ENCODE assay signal across 18 cellular contexts in the genomic region with DNA sequence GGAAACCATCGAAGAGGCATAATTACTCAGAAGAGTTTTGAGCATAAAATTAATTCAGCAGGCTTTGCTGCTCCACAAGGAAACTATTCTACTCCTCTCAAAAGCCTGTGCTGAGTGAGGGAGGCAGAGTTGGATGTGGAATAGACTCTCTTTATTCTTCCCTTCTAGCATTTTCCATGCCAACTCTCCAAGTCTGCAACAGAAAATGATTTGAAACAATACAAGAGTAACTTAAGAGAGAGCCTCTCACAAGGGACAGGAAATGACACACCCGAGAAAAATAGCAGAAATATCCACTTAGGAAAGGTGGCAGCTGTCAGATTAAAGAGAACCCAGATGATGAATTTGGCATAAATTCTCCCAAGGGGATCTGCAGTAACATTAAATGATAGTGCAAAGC. TPM values are rescaled to one million over a fixed set of nuclear protein-coding genes. Genes with fewer than 3 reads are reported as not detected.
"Had no signal": no experiment of that assay in that cellular context is flagged by ENCODE, and none has a peak within 500 bp of the region (broad histone marks: within the 10 kb centered on the region; RNA-seq: fewer than 3 reads in every experiment).

No MANE protein-coding gene starts in this region.

- DNase-seq: activated CD4-positive, alpha-beta memory T cell treated with anti-CD3 and anti-CD28 coated beads for 36 hours; activated CD4-positive, alpha-beta T cell treated with anti-CD3 and anti-CD28 coated beads for 1 hour; activated gamma-delta T cell; activated T-cell treated with anti-CD3 and anti-CD28 coated beads, Interleukin-2, amount 50 U/mL, for 48 hours; colonic mucosa; foreskin keratinocyte; heart right ventricle; islet precursor cell; occipital lobe; psoas muscle; sigmoid colon; stimulated activated CD4-positive, alpha-beta T cell treated with anti-CD3 and anti-CD28 coated beads, Interleukin-12 subunit alpha, Interleukin-12 subunit beta, amount 100 ng/mL, for 4 hours; stimulated activated naive CD4-positive, alpha-beta T cell; T-helper 9 cell; upper lobe of right lung had no signal

- FAIRE-seq: bronchial epithelial cell, endothelial cell of umbilical vein had no signal

RNA-seq across cellular contexts. Expression of a gene that starts 26.3 kb away (rescaled TPM):
- total RNA-seq: activated CD4-positive, alpha-beta memory T cell treated with anti-CD3 and anti-CD28 coated beads for 36 hours; bronchial epithelial cell; endothelial cell of umbilical vein; foreskin keratinocyte; left lobe of liver; psoas muscle had no signal
